10 cellular contexts compared by ENCODE assay signal in the genomic region with DNA sequence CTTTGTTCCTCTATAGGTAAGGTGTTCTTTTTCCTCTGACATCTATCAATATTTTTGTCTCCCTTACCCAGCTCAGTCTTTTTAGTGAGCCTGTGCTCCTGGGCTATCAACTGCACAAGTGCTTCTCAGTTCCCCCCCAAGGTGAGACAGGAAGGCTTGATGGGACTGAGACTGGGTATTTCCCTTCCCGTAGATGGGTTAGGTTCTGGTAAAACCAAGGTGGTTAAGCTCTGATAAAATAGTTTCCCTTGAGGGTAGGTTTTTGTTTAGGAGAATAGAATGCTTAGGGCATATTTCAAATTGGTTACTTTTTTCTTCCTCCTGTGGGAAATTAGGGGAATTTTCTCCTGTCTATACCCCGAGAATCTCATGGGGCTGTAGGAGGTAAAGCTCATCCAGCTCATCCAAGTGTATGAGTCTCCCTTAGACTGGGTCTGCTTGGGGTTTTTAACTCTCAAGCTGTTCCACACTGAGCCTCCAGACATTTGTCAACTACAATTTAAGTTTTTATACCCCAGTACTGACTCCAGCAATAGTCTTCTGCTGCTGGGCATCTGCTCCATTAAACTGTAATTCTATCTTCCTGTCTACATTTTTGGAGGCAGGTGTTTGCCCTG. TPM values are rescaled to one million over a fixed set of nuclear protein-coding genes. Genes with fewer than 3 reads are reported as not detected.
A peak's percentile ranks its signal among the peaks of the same experiment; 100 is the strongest.
DNase-seq lines count a peak whose midpoint lies in the region; ATAC-seq and TF ChIP-seq lines count a peak whose summit lies in the region.
"Had no signal": no experiment of that assay in that cellular context is flagged by ENCODE, and none has a peak within 500 bp of the region (broad histone marks: within the 10 kb centered on the region; RNA-seq: fewer than 3 reads in every experiment).

No MANE protein-coding gene starts in this region.

- H3K27ac ChIP-seq in substantia nigra (ENCODE audit: low read depth, low read length, poor library complexity, severe bottlenecking): no peak overlapping the region

- H3K36me3 Mint-ChIP-seq in activated T-helper 1 cell treated with anti-CD3 and anti-CD28 coated beads, Interleukin-12 subunit alpha, Interleukin-12 subunit beta, Interleukin-2, Interleukin-4 antibody, amounts not matched to agents 30 ng/mL and 10 ng/mL and 1 ng/mL, durations not matched to agents 14 hours and 24 hours and 36 hours (ENCODE audit: low read depth): peaks cover 20% of the 10 kb centered on the region

- TF ChIP-seq POLR2A in GM18505 (IDR thresholded peaks at IDR 0.05; ENCODE audit: borderline replicate concordance, extremely low read depth, insufficient read depth, insufficient read length): no peak

- peak overlapping the region; percentile 15 for H3K4me3 Mint-ChIP-seq in activated T-helper 1 cell treated with anti-CD3 and anti-CD28 coated beads, Interleukin-12 subunit alpha, Interleukin-12 subunit beta, Interleukin-2, Interleukin-4 antibody, amounts not matched to agents 30 ng/mL and 10 ng/mL and 1 ng/mL, durations not matched to agents 14 hours and 24 hours and 36 hours

- no peaks in the 10 kb centered on the region for H3K27me3 Mint-ChIP-seq in activated T-helper 1 cell treated with anti-CD3 and anti-CD28 coated beads, Interleukin-12 subunit alpha, Interleukin-12 subunit beta, Interleukin-2, Interleukin-4 antibody, amounts not matched to agents 30 ng/mL and 10 ng/mL and 1 ng/mL, durations not matched to agents 14 hours and 24 hours and 36 hours (ENCODE audit: insufficient read depth)

- no peaks in the 10 kb centered on the region for H3K36me3 ChIP-seq in BE2C

- peak; percentile 72 for ATAC-seq in GM18505 (IDR thresholded peaks at IDR 0.05; ENCODE audit: unreplicated experiment)
- peak; percentile 70 for ATAC-seq in GM19452 (IDR thresholded peaks at IDR 0.05; ENCODE audit: unreplicated experiment)
- peak; percentile 64 for ATAC-seq in HG02973 (IDR thresholded peaks at IDR 0.05; ENCODE audit: unreplicated experiment)

- no peaks in the 10 kb centered on the region for H3K9me3 Mint-ChIP-seq in activated T-helper 1 cell treated with anti-CD3 and anti-CD28 coated beads, Interleukin-12 subunit alpha, Interleukin-12 subunit beta, Interleukin-2, Interleukin-4 antibody, amounts not matched to agents 30 ng/mL and 10 ng/mL and 1 ng/mL, durations not matched to agents 14 hours and 24 hours and 36 hours

- H3K27me3 ChIP-seq in BE2C: no peaks in the 10 kb centered on the region

- no peak overlapping the region for H3K4me3 ChIP-seq in BE2C (ENCODE audit: low read depth, low read length)

- TF ChIP-seq CTCF in BE2C (IDR thresholded peaks at IDR 0.05; ENCODE audit: low read depth, low read length): no peak

- H3K9me3 ChIP-seq in BE2C: no peaks in the 10 kb centered on the region

- H3K27ac Mint-ChIP-seq in activated T-helper 1 cell treated with anti-CD3 and anti-CD28 coated beads, Interleukin-12 subunit alpha, Interleukin-12 subunit beta, Interleukin-2, Interleukin-4 antibody, amounts not matched to agents 30 ng/mL and 10 ng/mL and 1 ng/mL, durations not matched to agents 14 hours and 24 hours and 36 hours: peak overlapping the region; percentile 15

- DNase-seq in activated T-helper 1 cell treated with anti-CD3 and anti-CD28 coated beads, Interleukin-12 subunit alpha, Interleukin-12 subunit beta, Interleukin-2, Interleukin-4 antibody, amounts not matched to agents 30 ng/mL and 10 ng/mL and 1 ng/mL, durations not matched to agents 14 hours and 24 hours and 36 hours (ENCODE audit: low spot score): peak; percentile 12
- DNase-seq in substantia nigra (lab: John Stamatoyannopoulos, UW): no peak
- no peak for DNase-seq in BE2C
- DNase-seq in NCI-H187 treated with DMSO at 0.1 percent for 48 hours (lab: John Stamatoyannopoulos, UW): no peak
- no peak for DNase-seq in posterior cingulate gyrus
- DNase-seq: DMS153 had no signal

- peaks cover 61% of the 10 kb centered on the region for H3K4me1 Mint-ChIP-seq in activated T-helper 1 cell treated with anti-CD3 and anti-CD28 coated beads, Interleukin-12 subunit alpha, Interleukin-12 subunit beta, Interleukin-2, Interleukin-4 antibody, amounts not matched to agents 30 ng/mL and 10 ng/mL and 1 ng/mL, durations not matched to agents 14 hours and 24 hours and 36 hours (ENCODE audit: low read depth)

- intact Hi-C loops in activated T-helper 1 cell treated with anti-CD3 and anti-CD28 coated beads, Interleukin-12 subunit alpha, Interleukin-12 subunit beta, Interleukin-2, Interleukin-4 antibody, amounts not matched to agents 30 ng/mL and 10 ng/mL and 1 ng/mL, durations not matched to agents 14 hours and 24 hours and 36 hours (cut with micrococcal nuclease): no loop called here
- intact Hi-C loops in posterior cingulate gyrus (cut with DNase I): no loop called here

- H3K4me1 ChIP-seq in BE2C: no peaks in the 10 kb centered on the region

RNA-seq across cellular contexts. Expression of gene OXSR1, which starts 44.9 kb away (rescaled TPM):
- 48.6 and 50.8 TPM in 2 replicates for total RNA-seq in activated T-helper 1 cell treated with anti-CD3 and anti-CD28 coated beads, Interleukin-12 subunit alpha, Interleukin-12 subunit beta, Interleukin-2, Interleukin-4 antibody, amounts not matched to agents 30 ng/mL and 10 ng/mL and 1 ng/mL, durations not matched to agents 14 hours and 24 hours and 36 hours
- polyA plus RNA-seq in BE2C (2012; ENCODE audit: insufficient read depth, insufficient read length, low read depth): 11.0 TPM

RNA-seq across cellular contexts. Expression of gene SLC22A13, which starts 55.4 kb away (rescaled TPM):
- 0.65 and 0.78 TPM in 2 replicates for total RNA-seq in activated T-helper 1 cell treated with anti-CD3 and anti-CD28 coated beads, Interleukin-12 subunit alpha, Interleukin-12 subunit beta, Interleukin-2, Interleukin-4 antibody, amounts not matched to agents 30 ng/mL and 10 ng/mL and 1 ng/mL, durations not matched to agents 14 hours and 24 hours and 36 hours
- polyA plus RNA-seq in BE2C (2012; ENCODE audit: insufficient read depth, insufficient read length, low read depth): 0.29 TPM
- total RNA-seq: glomerular endothelial cell had no signal
